In genomic region chr7:55490099-55490498, GRCh38 we compare ENCODE assay signal across 19 cellular contexts.
DNase-seq lines count a peak whose midpoint lies in the region; ATAC-seq and TF ChIP-seq lines count a peak whose summit lies in the region.
"Had no signal": no experiment of that assay in that cellular context is flagged by ENCODE, and none has a peak within 500 bp of the region (broad histone marks: within the 10 kb centered on the region; RNA-seq: fewer than 3 reads in every experiment).

No MANE protein-coding gene starts in this region.

- H2AFZ ChIP-seq in PC-9 (no peak overlapping the region), neural cell (ENCODE audit: low read depth, low read length) (no peak overlapping the region)

- POLR2A ChIA-PET in PC-9 (lab: Charles Lee; ENCODE audit: unreplicated experiment): no interaction called here

- intact Hi-C loops in PC-9 (cut with micrococcal nuclease; ENCODE audit: unreplicated experiment): no loop called here

- H3K9me2 ChIP-seq in PC-9 (ENCODE audit: insufficient read depth): no peaks in the 10 kb centered on the region
- H3K9me2 ChIP-seq in neural cell (ENCODE audit: insufficient read depth, low read length): no peaks in the 10 kb centered on the region

- H3F3A ChIP-seq in PC-9 (ENCODE audit: insufficient read depth, low read depth) (no peaks in the 10 kb centered on the region), neural cell (ENCODE audit: insufficient read depth, low read length, poor library complexity, severe bottlenecking) (no peaks in the 10 kb centered on the region)

- H3K4me2 ChIP-seq in PC-9: no peak overlapping the region
- no peak overlapping the region for H3K4me2 ChIP-seq in neural cell (ENCODE audit: low read length)
- H3K4me2 ChIP-seq: BLaER1 had no signal

- H3K9ac ChIP-seq in neural cell (ENCODE audit: low read length): no peak overlapping the region
- H3K9ac ChIP-seq: BLaER1 had no signal

- H3K4me1 Mint-ChIP-seq in brain (peaks cover 64% of the 10 kb centered on the region), progenitor cell of endocrine pancreas (ENCODE audit: low read depth) (no peaks in the 10 kb centered on the region)

- H3K4me3 ChIP-seq in PC-9 (no peak overlapping the region), neural cell (ENCODE audit: low read length) (peak overlapping the region; percentile 8)
- H3K4me3 ChIP-seq: BLaER1, HAP-1 had no signal

- no peak for ATAC-seq in GM18498 (IDR thresholded peaks at IDR 0.05; ENCODE audit: unreplicated experiment)

- CTCF ChIA-PET in PC-9 (lab: Charles Lee): no interaction called here

- H3K27me3 Mint-ChIP-seq in brain (no peaks in the 10 kb centered on the region), progenitor cell of endocrine pancreas (no peaks in the 10 kb centered on the region)

- H3K36me3 Mint-ChIP-seq in brain (peaks cover 29% of the 10 kb centered on the region), progenitor cell of endocrine pancreas (ENCODE audit: insufficient read depth) (peaks cover 8% of the 10 kb centered on the region)

- no peaks in the 10 kb centered on the region for H3K27me3 ChIP-seq in PC-9 (ENCODE audit: insufficient read depth, low read depth)
- H3K27me3 ChIP-seq in neural cell (ENCODE audit: insufficient read depth, low read depth, low read length): no peaks in the 10 kb centered on the region
- H3K27me3 ChIP-seq: BLaER1 had no signal

- H3K9me3 ChIP-seq in PC-9 (ENCODE audit: insufficient read depth, low read depth) (no peaks in the 10 kb centered on the region), neural cell (ENCODE audit: low read length) (no peaks in the 10 kb centered on the region)
- H3K9me3 ChIP-seq: BLaER1, HAP-1 had no signal

- TF ChIP-seq CTCF in PC-9 (conservative IDR thresholded peaks at IDR 0.05) (no peak), brain (conservative IDR thresholded peaks at IDR 0.05) (no peak), neural cell (IDR thresholded peaks at IDR 0.05; ENCODE audit: poor library complexity, severe bottlenecking) (no peak), progenitor cell of endocrine pancreas (IDR thresholded peaks at IDR 0.05; ENCODE audit: unreplicated experiment) (no peak)

- BruUV-seq in PC-9 (replicated peaks; lab: Mats Ljungman, UMichigan): TSS peak; percentile 2

- H3K4me3 Mint-ChIP-seq in brain: no peak overlapping the region
- no peak overlapping the region for H3K4me3 Mint-ChIP-seq in progenitor cell of endocrine pancreas (ENCODE audit: low read depth)

- DNase-seq in NCI-H82 (lab: John Stamatoyannopoulos, UW) (peak; percentile 28), NCI-H82 treated with DMSO at 0.1 percent for 48 hours (lab: John Stamatoyannopoulos, UW; ENCODE audit: unreplicated experiment) (no peak), PC-9 (no peak), progenitor cell of endocrine pancreas (ENCODE audit: low spot score, unreplicated experiment) (no peak)
- no peak for DNase-seq in stimulated activated CD4-positive, alpha-beta T cell treated with anti-CD3 and anti-CD28 coated beads, Interleukin-15, amount 100 ng/mL, for 24 hours
- DNase-seq: 8988T, DMS 273 treated with DMSO at 0.1 percent for 48 hours, IMR-90, Kasumi-1, MM.1S, NCI-H1105, NCI-H187, NCI-H526 treated with DMSO at 0.1 percent for 48 hours had no signal

- TF ChIP-seq EP300 in neural cell (conservative IDR thresholded peaks at IDR 0.05; ENCODE audit: poor library complexity, severe bottlenecking): no peak

- H4K20me1 ChIP-seq in PC-9 (ENCODE audit: insufficient read depth) (peaks cover 21% of the 10 kb centered on the region), neural cell (ENCODE audit: insufficient read depth) (no peaks in the 10 kb centered on the region)
- H4K20me1 ChIP-seq: BLaER1 had no signal

- H3K4me1 ChIP-seq in PC-9 (replicated peaks; ENCODE audit: insufficient read depth): no peaks in the 10 kb centered on the region
- H3K4me1 ChIP-seq: HAP-1 had no signal

- H3K36me3 ChIP-seq in PC-9 (ENCODE audit: low read depth) (peaks cover 20% of the 10 kb centered on the region), neural cell (ENCODE audit: insufficient read depth, low read length) (no peaks in the 10 kb centered on the region)

- H3K79me2 ChIP-seq in PC-9 (ENCODE audit: low read depth) (no peaks in the 10 kb centered on the region), neural cell (replicated peaks; ENCODE audit: insufficient read depth, low read length) (no peaks in the 10 kb centered on the region)

- no peak overlapping the region for H3K27ac ChIP-seq in PC-9
- H3K27ac ChIP-seq in neural cell (ENCODE audit: low read length): no peak overlapping the region
- H3K27ac ChIP-seq: BLaER1, RWPE1 had no signal

- TF ChIP-seq RAD21 in neural cell (conservative IDR thresholded peaks at IDR 0.05): no peak

- H3K9me3 Mint-ChIP-seq in brain (no peaks in the 10 kb centered on the region), progenitor cell of endocrine pancreas (ENCODE audit: low read depth) (no peaks in the 10 kb centered on the region)

- H3K27ac Mint-ChIP-seq in brain (peak overlapping the region in 3 of 5 experiments; percentile 42 to 84 (median 68)), progenitor cell of endocrine pancreas (no peak overlapping the region)

TF ChIP-seq in neural cell, 6 proteins besides CTCF, POLR2A, EP300 and RAD21:
- TF ChIP-seq EZH2 (IDR thresholded peaks at IDR 0.05; ENCODE audit: borderline replicate concordance, insufficient read depth, low read length, poor library complexity, severe bottlenecking): no peak
- no peak for TF ChIP-seq SMC3 (conservative IDR thresholded peaks at IDR 0.05; ENCODE audit: poor library complexity)
- TF ChIP-seq TAF1 (IDR thresholded peaks at IDR 0.05; ENCODE audit: low read depth): no peak
- no peak for TF ChIP-seq REST (IDR thresholded peaks at IDR 0.05; ENCODE audit: borderline replicate concordance)
- no peak for TF ChIP-seq MXI1 (conservative IDR thresholded peaks at IDR 0.05; ENCODE audit: poor library complexity, severe bottlenecking)
- TF ChIP-seq POLR2AphosphoS5 (IDR thresholded peaks at IDR 0.05): no peak
TF ChIP-seq in neural cell: peak in this region for 0.
